ENCODE assay signal across 35 cellular contexts in the genomic region with DNA sequence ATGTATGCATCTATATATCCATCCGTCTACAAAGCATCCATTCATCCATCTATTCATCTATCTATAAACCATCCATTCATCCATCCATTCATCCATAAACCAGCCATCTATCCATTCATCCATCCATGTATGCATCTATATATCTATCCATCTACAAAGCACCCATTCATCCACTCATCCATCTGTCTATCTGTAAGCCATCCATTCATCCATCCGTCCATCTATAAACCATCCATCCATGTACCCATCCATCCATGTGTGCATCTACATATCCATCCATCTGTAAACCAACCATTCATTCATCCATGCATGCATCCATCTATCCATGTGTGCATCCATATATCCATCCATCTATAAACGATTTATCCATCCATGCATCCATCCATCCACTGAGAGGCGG. TPM values are rescaled to one million over a fixed set of nuclear protein-coding genes. Genes with fewer than 3 reads are reported as not detected.
"Had no signal": no experiment of that assay in that cellular context is flagged by ENCODE, and none has a peak within 500 bp of the region (broad histone marks: within the 10 kb centered on the region; RNA-seq: fewer than 3 reads in every experiment).

No MANE protein-coding gene starts in this region.

- H3K27me3 ChIP-seq: body of pancreas, brain microvascular endothelial cell had no signal

- H3K27ac ChIP-seq: adrenal gland, body of pancreas, brain microvascular endothelial cell, breast epithelium, WERI-Rb-1 had no signal

- H3K9me3 ChIP-seq: adrenal gland, body of pancreas, breast epithelium had no signal

- H3K4me3 ChIP-seq: adrenal gland, body of pancreas, breast epithelium had no signal

- H3K4me1 ChIP-seq: adrenal gland, body of pancreas, breast epithelium had no signal

- DNase-seq: activated CD4-positive, alpha-beta memory T cell treated with anti-CD3 and anti-CD28 coated beads, Interleukin-2, amount 10 ng/mL, durations not matched to agents 7 days and 5 days; activated CD4-positive, alpha-beta T cell treated with anti-CD3 and anti-CD28 coated beads for 1 hour; activated CD4-positive, alpha-beta T cell treated with anti-CD3 and anti-CD28 coated beads for 36 hours; activated CD4-positive, alpha-beta T cell treated with anti-CD3 and anti-CD28 coated beads for 48 hours; activated CD4-positive, alpha-beta T cell treated with anti-CD3 and anti-CD28 coated beads, Interleukin-2, amount 10 ng/mL, durations not matched to agents 7 days and 5 days; activated CD4-positive, alpha-beta T cell treated with anti-CD3 and anti-CD28 coated beads, Interleukin-2, amount 50 U/mL, for 48 hours; activated CD4-positive, CD25-positive, alpha-beta regulatory T cell; activated CD8-positive, alpha-beta memory T cell treated with anti-CD3 and anti-CD28 coated beads for 24 hours; activated CD8-positive, alpha-beta memory T cell treated with anti-CD3 and anti-CD28 coated beads, Interleukin-2, amount 10 ng/mL, durations not matched to agents 7 days and 5 days; activated CD8-positive, alpha-beta memory T cell treated with anti-CD3 and anti-CD28 coated beads, Interleukin-2, amount 50 U/mL, for 48 hours; activated CD8-positive, alpha-beta T cell treated with anti-CD3 and anti-CD28 coated beads, Interleukin-2, amount 10 ng/mL, durations not matched to agents 7 days and 5 days; activated effector memory CD4-positive, alpha-beta T cell treated with Interleukin-2 at 50 U/mL for 16 hours; activated gamma-delta T cell treated with Interleukin-2 at 50 U/mL for 16 hours; activated naive CD4-positive, alpha-beta T cell; activated naive CD4-positive, alpha-beta T cell treated with anti-CD3 and anti-CD28 coated beads for 36 hours; activated naive CD4-positive, alpha-beta T cell treated with anti-CD3 and anti-CD28 coated beads, Interleukin-2, amount 50 U/mL, for 16 hours; activated naive CD8-positive, alpha-beta T cell treated with anti-CD3 and anti-CD28 coated beads for 36 hours; activated T-cell treated with anti-CD3 and anti-CD28 coated beads, Interleukin-2, amount 50 U/mL, for 24 hours; activated T-cell treated with anti-CD3 and anti-CD28 coated beads, Interleukin-2, amount 50 U/mL, for 48 hours; adrenal gland; amniotic stem cell; body of pancreas; brain microvascular endothelial cell; cerebellar nuclear complex; T-helper 1 cell; T-helper 2 cell; T-helper 9 cell; WERI-Rb-1 had no signal

- H3K36me3 ChIP-seq: adrenal gland, brain microvascular endothelial cell, breast epithelium, WERI-Rb-1 had no signal

- FAIRE-seq: astrocyte, TTC549 had no signal

RNA-seq across cellular contexts. Expression of gene MPPED1, which starts 58.4 kb away (rescaled TPM):
- total RNA-seq: activated CD4-positive, alpha-beta memory T cell treated with anti-CD3 and anti-CD28 coated beads, Interleukin-2, amount 10 ng/mL, durations not matched to agents 7 days and 5 days; activated CD4-positive, alpha-beta T cell treated with anti-CD3 and anti-CD28 coated beads for 36 hours; activated CD4-positive, alpha-beta T cell treated with anti-CD3 and anti-CD28 coated beads, Interleukin-2, amount 10 ng/mL, durations not matched to agents 7 days and 5 days; activated CD8-positive, alpha-beta memory T cell treated with anti-CD3 and anti-CD28 coated beads, Interleukin-2, amount 10 ng/mL, durations not matched to agents 7 days and 5 days; activated CD8-positive, alpha-beta T cell treated with anti-CD3 and anti-CD28 coated beads, Interleukin-2, amount 10 ng/mL, durations not matched to agents 7 days and 5 days; activated naive CD4-positive, alpha-beta T cell treated with anti-CD3 and anti-CD28 coated beads for 36 hours; activated naive CD4-positive, alpha-beta T cell treated with anti-CD3 and anti-CD28 coated beads, Interleukin-2, amount 50 U/mL, for 72 hours; activated naive CD8-positive, alpha-beta T cell treated with anti-CD3 and anti-CD28 coated beads for 36 hours; activated T-helper 2 cell treated with anti-CD3 and anti-CD28 coated beads, Interferon-gamma antibody, Interleukin-2, Interleukin-4, amounts not matched to agents 10 μg/mL and 5 μg/mL and 100 μg/mL, durations not matched to agents 14 hours and 24 hours and 36 hours; aorta; astrocyte; body of pancreas; chondrocyte had no signal
- polyA plus RNA-seq: aorta had no signal
